ENCODE assay signal across 29 cellular contexts in the genomic region with DNA sequence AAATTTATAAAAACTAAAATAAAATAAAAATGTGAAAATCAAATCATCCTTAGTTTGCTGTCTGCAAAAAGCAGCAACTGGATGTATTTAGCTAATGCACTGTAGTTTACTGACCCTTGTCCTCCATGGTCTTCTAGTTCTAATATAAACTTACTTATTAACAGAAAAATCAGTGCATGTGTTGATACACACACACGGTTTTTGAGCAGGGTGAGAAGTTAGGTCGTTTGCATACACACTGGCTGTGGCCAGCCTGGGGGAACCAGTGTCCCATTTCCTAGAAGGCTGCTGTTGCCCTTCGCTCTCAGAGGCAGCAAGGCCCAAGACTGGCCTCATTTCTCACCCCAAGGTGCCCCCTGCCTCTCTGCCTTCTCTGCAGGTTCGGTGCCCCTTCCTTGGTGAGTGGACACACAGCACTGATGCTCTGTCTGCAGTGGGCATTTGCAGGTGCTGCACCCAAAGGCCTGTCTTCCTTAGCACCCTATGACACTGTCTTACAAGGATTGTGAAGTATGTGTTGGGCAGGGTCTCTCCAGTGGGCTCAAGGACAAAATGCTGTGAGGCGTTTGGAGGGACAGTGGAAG.
"Had no signal": no experiment of that assay in that cellular context is flagged by ENCODE, and none has a peak within 500 bp of the region (broad histone marks: within the 10 kb centered on the region; RNA-seq: fewer than 3 reads in every experiment).

No MANE protein-coding gene starts in this region.

- H3K4me3 Mint-ChIP-seq: activated CD4-positive, alpha-beta T cell treated with anti-CD3 and anti-CD28 coated beads, Interleukin-2, amount 10 ng/mL, durations not matched to agents 24 days and 14 days; activated CD8-positive, alpha-beta T cell treated with anti-CD3 and anti-CD28 coated beads for 36 hours; activated naive CD4-positive, alpha-beta T cell treated with anti-CD3 and anti-CD28 coated beads, Interleukin-2, amount 10 ng/mL, durations not matched to agents 7 days and 5 days; activated naive CD8-positive, alpha-beta T cell; activated naive CD8-positive, alpha-beta T cell treated with anti-CD3 and anti-CD28 coated beads, Interleukin-2, amount 50 U/mL, for 24 hours; brain had no signal

- H3K27ac Mint-ChIP-seq: activated CD4-positive, alpha-beta T cell treated with anti-CD3 and anti-CD28 coated beads, Interleukin-2, amount 10 ng/mL, durations not matched to agents 24 days and 14 days; activated CD8-positive, alpha-beta T cell treated with anti-CD3 and anti-CD28 coated beads for 36 hours; activated naive CD4-positive, alpha-beta T cell treated with anti-CD3 and anti-CD28 coated beads, Interleukin-2, amount 10 ng/mL, durations not matched to agents 7 days and 5 days; activated naive CD8-positive, alpha-beta T cell; activated naive CD8-positive, alpha-beta T cell treated with anti-CD3 and anti-CD28 coated beads, Interleukin-2, amount 50 U/mL, for 24 hours; brain had no signal

- H3K27me3 Mint-ChIP-seq: activated CD4-positive, alpha-beta T cell treated with anti-CD3 and anti-CD28 coated beads, Interleukin-2, amount 10 ng/mL, durations not matched to agents 24 days and 14 days; brain had no signal

- H3K4me1 Mint-ChIP-seq: activated CD4-positive, alpha-beta T cell treated with anti-CD3 and anti-CD28 coated beads, Interleukin-2, amount 10 ng/mL, durations not matched to agents 24 days and 14 days; activated naive CD4-positive, alpha-beta T cell treated with anti-CD3 and anti-CD28 coated beads, Interleukin-2, amount 10 ng/mL, durations not matched to agents 7 days and 5 days; activated naive CD8-positive, alpha-beta T cell treated with anti-CD3 and anti-CD28 coated beads, Interleukin-2, amount 50 U/mL, for 24 hours had no signal

- H3K9me3 Mint-ChIP-seq: activated CD4-positive, alpha-beta T cell treated with anti-CD3 and anti-CD28 coated beads, Interleukin-2, amount 10 ng/mL, durations not matched to agents 24 days and 14 days; activated CD8-positive, alpha-beta T cell treated with anti-CD3 and anti-CD28 coated beads for 36 hours; activated naive CD4-positive, alpha-beta T cell treated with anti-CD3 and anti-CD28 coated beads, Interleukin-2, amount 10 ng/mL, durations not matched to agents 7 days and 5 days; activated naive CD8-positive, alpha-beta T cell treated with anti-CD3 and anti-CD28 coated beads, Interleukin-2, amount 50 U/mL, for 24 hours; brain had no signal

- H3K36me3 Mint-ChIP-seq: activated naive CD4-positive, alpha-beta T cell treated with anti-CD3 and anti-CD28 coated beads, Interleukin-2, amount 10 ng/mL, durations not matched to agents 7 days and 5 days; activated naive CD8-positive, alpha-beta T cell; brain had no signal

- ATAC-seq: activated CD8-positive, alpha-beta T cell treated with anti-CD3 and anti-CD28 coated beads for 36 hours; activated naive CD8-positive, alpha-beta T cell treated with anti-CD3 and anti-CD28 coated beads, Interleukin-2, amount 50 U/mL, for 24 hours; Panc1 had no signal

- DNase-seq: activated CD4-positive, alpha-beta T cell treated with anti-CD3 and anti-CD28 coated beads for 1 hour; activated CD4-positive, alpha-beta T cell treated with anti-CD3 and anti-CD28 coated beads, Interleukin-2, amount 10 ng/mL, durations not matched to agents 24 days and 14 days; activated CD4-positive, alpha-beta T cell treated with anti-CD3 and anti-CD28 coated beads, Interleukin-2, amount 50 U/mL, for 4 hours; activated CD4-positive, CD25-positive, alpha-beta regulatory T cell; activated CD8-positive, alpha-beta memory T cell treated with anti-CD3 and anti-CD28 coated beads, Interleukin-2, amount 50 U/mL, for 4 hours; activated CD8-positive, alpha-beta T cell treated with anti-CD3 and anti-CD28 coated beads for 36 hours; activated effector memory CD4-positive, alpha-beta T cell treated with Interleukin-2 at 50 U/mL for 16 hours; activated naive CD4-positive, alpha-beta T cell treated with anti-CD3 and anti-CD28 coated beads, Interleukin-2, amount 10 ng/mL, durations not matched to agents 7 days and 5 days; activated naive CD8-positive, alpha-beta T cell treated with anti-CD3 and anti-CD28 coated beads, Interleukin-2, amount 50 U/mL, for 24 hours; activated T-cell treated with anti-CD3 and anti-CD28 coated beads, Interleukin-2, amount 50 U/mL, for 48 hours; anterior cingulate cortex; caudate nucleus; Kasumi-1; KBM-7; MG63; MV-4-11; NCI-H1092; NCI-H1436 treated with DMSO at 0.1 percent for 48 hours; NCI-H1694 treated with DMSO at 0.1 percent for 48 hours; NCI-H2029; NCI-H345; NCI-H524 treated with DMSO at 0.1 percent for 48 hours; SHP77; SJCRH30; T1000; WERI-Rb-1 had no signal
